ENCODE assay signal across 9 cellular contexts in genomic region chr6:156977527-156978291, GRCh38.
A peak's percentile ranks its signal among the peaks of the same experiment; 100 is the strongest.
DNase-seq lines count a peak whose midpoint lies in the region; ATAC-seq and TF ChIP-seq lines count a peak whose summit lies in the region.
"Had no signal": no experiment of that assay in that cellular context is flagged by ENCODE, and none has a peak within 500 bp of the region (broad histone marks: within the 10 kb centered on the region; RNA-seq: fewer than 3 reads in every experiment).

No MANE protein-coding gene starts in this region.

- in situ Hi-C loops in brain microvascular endothelial cell (cut with HindIII; ENCODE audit: low pct_ligation_motif_present, low sequenced_read_pairs): no loop called here

- no peaks in the 10 kb centered on the region for H3K27me3 Mint-ChIP-seq in activated naive CD8-positive, alpha-beta T cell treated with anti-CD3 and anti-CD28 coated beads for 36 hours

- peaks cover 76% of the 10 kb centered on the region for H3K4me1 Mint-ChIP-seq in activated naive CD8-positive, alpha-beta T cell treated with anti-CD3 and anti-CD28 coated beads for 36 hours

- no peak overlapping the region for H3K4me3 Mint-ChIP-seq in activated naive CD8-positive, alpha-beta T cell treated with anti-CD3 and anti-CD28 coated beads for 36 hours

- ATAC-seq in left lobe of liver (peak; percentile 83), GM18517 (IDR thresholded peaks at IDR 0.05; ENCODE audit: unreplicated experiment) (no peak)

- no peaks in the 10 kb centered on the region for H3K27me3 ChIP-seq in brain microvascular endothelial cell (replicated peaks)

- no peaks in the 10 kb centered on the region for H3K36me3 ChIP-seq in brain microvascular endothelial cell (replicated peaks)

- no peaks in the 10 kb centered on the region for H3K9me3 Mint-ChIP-seq in activated naive CD8-positive, alpha-beta T cell treated with anti-CD3 and anti-CD28 coated beads for 36 hours

- peak; percentile 22 for DNase-seq in AG08395 (ENCODE audit: low spot score)
- DNase-seq in HT1080 (ENCODE audit: low read depth): peak; percentile 45
- no peak for DNase-seq in activated naive CD8-positive, alpha-beta T cell treated with anti-CD3 and anti-CD28 coated beads for 36 hours
- DNase-seq in left lobe of liver (ENCODE audit: low spot score): no peak
- no peak for DNase-seq in NCI-H146 (lab: John Stamatoyannopoulos, UW)
- no peak for DNase-seq in brain microvascular endothelial cell
- no peak for DNase-seq in DMS153 treated with DMSO at 0.1 percent for 48 hours (lab: John Stamatoyannopoulos, UW; ENCODE audit: unreplicated experiment)
- DNase-seq: activated gamma-delta T cell had no signal

- no peak overlapping the region for H3K27ac ChIP-seq in brain microvascular endothelial cell

- peak overlapping the region; percentile 68 for H3K27ac Mint-ChIP-seq in activated naive CD8-positive, alpha-beta T cell treated with anti-CD3 and anti-CD28 coated beads for 36 hours

- peaks cover 4% of the 10 kb centered on the region for H3K36me3 Mint-ChIP-seq in activated naive CD8-positive, alpha-beta T cell treated with anti-CD3 and anti-CD28 coated beads for 36 hours

- TF ChIP-seq CTCF in brain microvascular endothelial cell (IDR thresholded peaks at IDR 0.05; ENCODE audit: low read depth, low read length, missing control alignments): no peak

- H3K4me3 ChIP-seq in brain microvascular endothelial cell (ENCODE audit: low read depth, low read length): no peak overlapping the region

Comparison
In these comparisons a context has a peak if more than half of its experiments do, and no peak if none do; other contexts are left out.
1. DNase-seq: peak in AG08395 (single experiment) and HT1080 (single experiment); none in activated naive CD8-positive, alpha-beta T cell treated with anti-CD3 and anti-CD28 coated beads for 36 hours (single experiment), left lobe of liver (single experiment), NCI-H146 (single experiment), brain microvascular endothelial cell (single experiment) and DMS153 treated with DMSO at 0.1 percent for 48 hours (single experiment).